In genomic region chr2:19347619-19348562, GRCh38 we compare ENCODE assay signal across 8 cellular contexts. TPM values are rescaled to one million over a fixed set of nuclear protein-coding genes. Genes with fewer than 3 reads are reported as not detected.
A peak's percentile ranks its signal among the peaks of the same experiment; 100 is the strongest.
DNase-seq lines count a peak whose midpoint lies in the region; ATAC-seq and TF ChIP-seq lines count a peak whose summit lies in the region.

No MANE protein-coding gene starts in this region.

- peak; percentile 98 for TF ChIP-seq POLR2A in breast epithelium (IDR thresholded peaks at IDR 0.05)

- peak overlapping the region; percentile 93 for H3K4me3 ChIP-seq in WERI-Rb-1 (ENCODE audit: low read depth, low read length)
- H3K4me3 ChIP-seq in breast epithelium, result peak overlapping the region; percentile 59 to 78 (median 67)
- peak overlapping the region; percentile 55 to 80 (median 73) for H3K4me3 ChIP-seq in skin epidermis

- H3K27me3 ChIP-seq in WERI-Rb-1 (ENCODE audit: insufficient read depth, low read depth, severe bottlenecking), result peaks cover 44% of the 10 kb centered on the region
- no peaks in the 10 kb centered on the region for H3K27me3 ChIP-seq in breast epithelium

- TF ChIP-seq CTCF in WERI-Rb-1 (IDR thresholded peaks at IDR 0.05; ENCODE audit: low read depth, low read length), result no peak
- no peak for TF ChIP-seq CTCF in breast epithelium (IDR thresholded peaks at IDR 0.05)

- ATAC-seq in GM18909 (IDR thresholded peaks at IDR 0.05; ENCODE audit: poor library complexity, unreplicated experiment) (peak; percentile 96), HG03139 (IDR thresholded peaks at IDR 0.05; ENCODE audit: unreplicated experiment) (peak; percentile 91)

- H3K36me3 ChIP-seq in WERI-Rb-1, result no peaks in the 10 kb centered on the region; the same call in 1 of the 2 replicates
- no peaks in the 10 kb centered on the region for H3K36me3 ChIP-seq in breast epithelium

- peaks cover 8% of the 10 kb centered on the region for H3K9me3 ChIP-seq in WERI-Rb-1 (ENCODE audit: severe bottlenecking)
- no peaks in the 10 kb centered on the region for H3K9me3 ChIP-seq in breast epithelium

- peaks cover 0 to 4% of the 10 kb centered on the region in 2 donors for H3K4me1 ChIP-seq in breast epithelium

- peak overlapping the region; percentile 48 for H3K27ac ChIP-seq in WERI-Rb-1
- peak overlapping the region; percentile 87 to 96 for H3K27ac ChIP-seq in breast epithelium
- peak overlapping the region; percentile 80 to 99 (median 94) for H3K27ac ChIP-seq in skin epidermis

- DNase-seq in AG08395 (ENCODE audit: low spot score), result peak; percentile 98
- DNase-seq in NCI-H2196 (lab: John Stamatoyannopoulos, UW; ENCODE audit: unreplicated experiment), result peak; percentile 92
- peak; percentile 97 for DNase-seq in WERI-Rb-1
- DNase-seq in breast epithelium (ENCODE audit: low spot score in 2 of 2), result peak; percentile 97
- DNase-seq in iPS-NIHi11 (ENCODE audit: low spot score), result peak; percentile 93

- intact Hi-C loops in breast epithelium (cut with DNase I; ENCODE audit: low total_unique reads), result no loop called here

RNA-seq across cellular contexts. Expression of gene OSR1, which starts 10.5 kb away (rescaled TPM):
- total RNA-seq in breast epithelium, result 10 to 100 TPM; 18.7 to 40.0 (median 34.1) TPM

Comparison
In these comparisons a context has a peak if more than half of its experiments do, and no peak if none do; other contexts are left out.
1. Peak in every context shown above with its lines: DNase-seq, ATAC-seq, H3K4me3 ChIP-seq and H3K27ac ChIP-seq.